ENCODE assay signal across 2 cellular contexts in the genomic region with DNA sequence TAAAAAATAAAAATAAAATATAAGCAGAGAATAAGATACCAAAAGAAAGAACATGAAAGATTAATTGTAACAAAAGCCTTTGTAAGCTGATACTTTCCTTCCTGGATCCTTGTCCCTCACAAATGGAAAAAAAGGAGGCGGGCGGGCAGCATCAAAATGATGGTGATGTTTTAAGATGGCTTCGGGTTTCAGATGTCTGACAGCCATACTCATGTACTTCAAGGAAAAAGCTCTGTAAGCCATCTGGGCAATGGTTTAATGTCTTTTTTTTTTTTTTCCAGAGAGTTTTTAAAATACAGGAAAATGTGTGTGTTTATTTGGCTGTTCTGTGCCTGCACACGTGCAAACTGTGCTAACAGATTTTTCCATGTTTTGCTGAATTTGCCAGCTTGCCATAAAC.
TF ChIP-seq lines count a peak whose summit lies in the region.

No MANE protein-coding gene starts in this region.

TF ChIP-seq in GM23338, 12 proteins besides CTCF, POLR2A, EP300 and RAD21 (continues in another document):
- TF ChIP-seq, protein P1, sequence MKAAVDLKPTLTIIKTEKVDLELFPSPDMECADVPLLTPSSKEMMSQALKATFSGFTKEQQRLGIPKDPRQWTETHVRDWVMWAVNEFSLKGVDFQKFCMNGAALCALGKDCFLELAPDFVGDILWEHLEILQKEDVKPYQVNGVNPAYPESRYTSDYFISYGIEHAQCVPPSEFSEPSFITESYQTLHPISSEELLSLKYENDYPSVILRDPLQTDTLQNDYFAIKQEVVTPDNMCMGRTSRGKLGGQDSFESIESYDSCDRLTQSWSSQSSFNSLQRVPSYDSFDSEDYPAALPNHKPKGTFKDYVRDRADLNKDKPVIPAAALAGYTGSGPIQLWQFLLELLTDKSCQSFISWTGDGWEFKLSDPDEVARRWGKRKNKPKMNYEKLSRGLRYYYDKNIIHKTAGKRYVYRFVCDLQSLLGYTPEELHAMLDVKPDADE (IDR thresholded peaks at IDR 0.05), result no peak
- no peak for TF ChIP-seq POLR2AphosphoS5 (IDR thresholded peaks at IDR 0.05; ENCODE audit: low read depth)
- no peak for TF ChIP-seq EZH2phosphoT487 (IDR thresholded peaks at IDR 0.05; ENCODE audit: unreplicated experiment)
- TF ChIP-seq ZNF114 (CRISPR knock-in tag; IDR thresholded peaks at IDR 0.05), result no peak
- TF ChIP-seq STAT1 (IDR thresholded peaks at IDR 0.05; ENCODE audit: unreplicated experiment), result no peak
- no peak for TF ChIP-seq JUNB (IDR thresholded peaks at IDR 0.05; ENCODE audit: unreplicated experiment)
- no peak for TF ChIP-seq ZNF331 (CRISPR knock-in tag; IDR thresholded peaks at IDR 0.05; ENCODE audit: low read depth)
- TF ChIP-seq EZH2 (IDR thresholded peaks at IDR 0.05; ENCODE audit: low read depth, unreplicated experiment), result no peak
- no peak for TF ChIP-seq ZNF462 (CRISPR knock-in tag; IDR thresholded peaks at IDR 0.05)
- no peak for TF ChIP-seq REST (IDR thresholded peaks at IDR 0.05; ENCODE audit: unreplicated experiment)

TF ChIP-seq in SK-N-SH, 30 proteins besides CTCF, POLR2A, EP300 and RAD21:
- TF ChIP-seq YY1 (IDR thresholded peaks at IDR 0.05; ENCODE audit: low read depth) (peak; percentile 68; the same call in 1 of the 2 replicates), EZH2phosphoT487 (IDR thresholded peaks at IDR 0.05; ENCODE audit: borderline replicate concordance, low read depth) (no peak), RCOR1 (IDR thresholded peaks at IDR 0.05; ENCODE audit: low read length) (no peak), JUND (IDR thresholded peaks at IDR 0.05) (no peak), ELF1 (IDR thresholded peaks at IDR 0.05) (no peak; the same call in 1 of the 2 replicates), TAF1 (IDR thresholded peaks at IDR 0.05; ENCODE audit: borderline replicate concordance, low read depth, low read length) (no peak), POLR2AphosphoS5 (IDR thresholded peaks at IDR 0.05; ENCODE audit: low read depth, low read length) (peak; percentile 8; the same call in 1 of the 2 replicates), MXI1 (IDR thresholded peaks at IDR 0.05; ENCODE audit: low read depth, low read length) (peak; percentile 42; the same call in 1 of the 2 replicates), ZBTB33 (IDR thresholded peaks at IDR 0.05; ENCODE audit: borderline replicate concordance, low read depth) (no peak), FOSL2 (IDR thresholded peaks at IDR 0.05; ENCODE audit: borderline replicate concordance, low read depth) (no peak), FOXJ3 (CRISPR knock-in tag; IDR thresholded peaks at IDR 0.05) (no peak), FOXM1 (IDR thresholded peaks at IDR 0.05; ENCODE audit: low read depth) (no peak)
- TF ChIP-seq, protein P2, sequence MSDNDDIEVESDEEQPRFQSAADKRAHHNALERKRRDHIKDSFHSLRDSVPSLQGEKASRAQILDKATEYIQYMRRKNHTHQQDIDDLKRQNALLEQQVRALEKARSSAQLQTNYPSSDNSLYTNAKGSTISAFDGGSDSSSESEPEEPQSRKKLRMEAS (IDR thresholded peaks at IDR 0.05; ENCODE audit: low read depth), result no peak
- TF ChIP-seq, protein P3, sequence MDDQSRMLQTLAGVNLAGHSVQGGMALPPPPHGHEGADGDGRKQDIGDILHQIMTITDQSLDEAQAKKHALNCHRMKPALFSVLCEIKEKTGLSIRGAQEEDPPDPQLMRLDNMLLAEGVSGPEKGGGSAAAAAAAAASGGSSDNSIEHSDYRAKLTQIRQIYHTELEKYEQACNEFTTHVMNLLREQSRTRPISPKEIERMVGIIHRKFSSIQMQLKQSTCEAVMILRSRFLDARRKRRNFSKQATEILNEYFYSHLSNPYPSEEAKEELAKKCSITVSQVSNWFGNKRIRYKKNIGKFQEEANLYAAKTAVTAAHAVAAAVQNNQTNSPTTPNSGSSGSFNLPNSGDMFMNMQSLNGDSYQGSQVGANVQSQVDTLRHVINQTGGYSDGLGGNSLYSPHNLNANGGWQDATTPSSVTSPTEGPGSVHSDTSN (IDR thresholded peaks at IDR 0.05), result peak; percentile 14; the same call in 1 of the 2 replicates
